ENCODE assay signal across 29 cellular contexts in the genomic region with DNA sequence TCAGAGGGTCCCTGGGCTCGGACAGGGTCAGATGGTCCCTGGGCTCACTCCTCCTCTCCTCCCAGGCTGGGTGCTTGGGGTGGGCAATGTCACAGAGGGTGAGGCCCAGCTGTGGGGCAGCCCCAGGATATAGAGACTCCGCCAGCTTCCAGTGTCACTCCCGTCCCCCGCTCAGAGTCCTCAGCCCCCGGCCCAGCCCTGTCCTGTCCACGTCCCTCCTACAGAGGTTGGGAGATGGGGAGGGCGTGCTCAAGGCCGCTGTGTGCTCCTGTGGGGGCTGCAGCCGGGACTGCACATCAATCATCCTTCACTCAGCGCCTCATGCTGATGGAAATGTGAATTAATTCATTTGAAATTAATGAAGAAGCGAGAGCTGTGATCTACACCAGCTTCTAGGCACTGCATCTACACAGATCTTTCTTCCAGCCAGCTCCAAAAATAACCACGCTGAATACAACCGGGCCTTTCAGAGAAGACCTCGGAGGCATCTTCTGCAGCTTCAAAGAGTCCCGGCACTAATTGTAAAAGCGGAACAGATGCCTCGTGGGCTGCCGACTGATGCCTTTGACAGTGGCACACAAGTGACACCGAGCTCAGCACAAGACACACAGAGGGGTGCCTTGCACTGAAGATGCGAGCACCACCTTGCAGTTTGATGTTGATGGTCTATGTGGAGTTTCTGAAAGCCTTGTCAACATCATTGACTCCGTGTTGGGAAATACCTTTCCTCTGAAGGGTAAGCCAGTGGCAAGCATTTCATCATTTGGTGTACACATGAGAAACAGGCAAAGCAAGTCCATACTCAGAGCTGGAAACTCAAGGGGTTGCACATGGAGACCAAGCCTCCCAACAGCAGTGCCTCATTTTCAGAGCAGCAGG. TPM values are rescaled to one million over a fixed set of nuclear protein-coding genes. Genes with fewer than 3 reads are reported as not detected.
A peak's percentile ranks its signal among the peaks of the same experiment; 100 is the strongest.
DNase-seq lines count a peak whose midpoint lies in the region; FAIRE-seq and TF ChIP-seq lines count a peak whose summit lies in the region.
"Had no signal": no experiment of that assay in that cellular context is flagged by ENCODE, and none has a peak within 500 bp of the region (broad histone marks: within the 10 kb centered on the region; RNA-seq: fewer than 3 reads in every experiment).

No MANE protein-coding gene starts in this region.

- H4K20me1 ChIP-seq in BLaER1 treated with 17β-estradiol and CSF1 and Interleukin-3, amounts not matched to agents 10 nM and 100 nM = peaks cover 0 to 9% (median 0%) of the 10 kb centered on the region in 11 experiments; a peak in 3 of 22 replicates
- no peaks in the 10 kb centered on the region for H4K20me1 ChIP-seq in H1 (replicated peaks in 1 of 2; ENCODE audit: control insufficient read depth in 1 of 2, insufficient read depth in 2 of 2, low read length in 2 of 2)

- H3K79me2 ChIP-seq in H1 (ENCODE audit: control insufficient read depth in 1 of 2, insufficient read depth in 2 of 2, low read length in 2 of 2) = no peaks in the 10 kb centered on the region

- no peaks in the 10 kb centered on the region for H3K9me3 ChIP-seq in BLaER1 treated with 17β-estradiol and CSF1 and Interleukin-3, amounts not matched to agents 10 nM and 100 nM (replicated peaks in 1 of 11)
- no peaks in the 10 kb centered on the region for H3K9me3 ChIP-seq in H1 (ENCODE audit: insufficient read depth in 2 of 2, low read depth in 1 of 2, low read length in 1 of 2)
- H3K9me3 ChIP-seq in liver (ENCODE audit: control insufficient read depth in 4 of 4, low read length in 3 of 4) = no peaks in the 10 kb centered on the region
- no peaks in the 10 kb centered on the region for H3K9me3 ChIP-seq in spleen
- no peaks in the 10 kb centered on the region for H3K9me3 ChIP-seq in small intestine (ENCODE audit: control insufficient read depth, low read depth)
- H3K9me3 ChIP-seq: SK-N-SH had no signal

- H2AFZ ChIP-seq in H1 (ENCODE audit: low read length) = no peak overlapping the region

- H2BK20ac ChIP-seq in H1 (ENCODE audit: low read length) = no peak overlapping the region

- DNase-seq in H1 (ENCODE audit: low read depth in 1 of 2, low spot score in 2 of 2) (no peak), spleen (peak; percentile 53), NCI-H345 treated with DMSO at 0.1 percent for 48 hours (lab: John Stamatoyannopoulos, UW; ENCODE audit: unreplicated experiment) (no peak), small intestine (no peak)
- DNase-seq in activated CD4-positive, alpha-beta memory T cell treated with anti-CD3 and anti-CD28 coated beads for 36 hours = no peak
- DNase-seq in activated CD4-positive, alpha-beta T cell treated with anti-CD3 and anti-CD28 coated beads, Interleukin-2, amount 50 U/mL, for 1 hour = no peak
- DNase-seq: CD8-positive, alpha-beta T cell; DMS79 treated with DMSO at 0.1 percent for 48 hours; GF-D8; H7; Kasumi-1; NCI-H1092 treated with DMSO at 0.1 percent for 48 hours; NCI-H1436 treated with DMSO at 0.1 percent for 48 hours; NCI-H187 treated with DMSO at 0.1 percent for 48 hours; NCI-H446; NCI-H524 treated with DMSO at 0.1 percent for 48 hours; NCI-H774; SK-N-SH had no signal

- H3K18ac ChIP-seq in H1 (ENCODE audit: extremely low read depth, low read length) = no peak overlapping the region

- H3K4me1 Mint-ChIP-seq in activated CD4-positive, alpha-beta memory T cell treated with anti-CD3 and anti-CD28 coated beads for 36 hours (ENCODE audit: low read depth) = peaks cover 2% of the 10 kb centered on the region

- H3K27ac ChIP-seq in BLaER1 treated with 17β-estradiol and CSF1 and Interleukin-3, amounts not matched to agents 10 nM and 100 nM = no peak overlapping the region
- H3K27ac ChIP-seq in H1 (ENCODE audit: low read depth, low read length) (no peak overlapping the region), liver (ENCODE audit: low read depth in 1 of 2, low read length in 2 of 2) (no peak overlapping the region), spleen (no peak overlapping the region), small intestine (ENCODE audit: low read depth in 1 of 2, low read length in 1 of 2) (no peak overlapping the region)
- H3K27ac ChIP-seq: C4-2B had no signal

- no peak overlapping the region for H3K27ac Mint-ChIP-seq in activated CD4-positive, alpha-beta memory T cell treated with anti-CD3 and anti-CD28 coated beads for 36 hours
- H3K27ac Mint-ChIP-seq: CD8-positive, alpha-beta T cell had no signal

- H2BK5ac ChIP-seq in H1 (ENCODE audit: low read depth, low read length) = peak overlapping the region; percentile 39; the same call in 1 of the 2 replicates

- H3K23me2 ChIP-seq in H1 (ENCODE audit: low read depth, low read length) = no peaks in the 10 kb centered on the region

- no peak for TF ChIP-seq POLR2A in H1 (IDR thresholded peaks at IDR 0.05; ENCODE audit: control extremely low read depth in 1 of 2, low read depth in 2 of 2, low read length in 2 of 2)
- no peak for TF ChIP-seq POLR2A in spleen (IDR thresholded peaks at IDR 0.05)

- H3K36me3 Mint-ChIP-seq in activated CD4-positive, alpha-beta memory T cell treated with anti-CD3 and anti-CD28 coated beads for 36 hours = no peaks in the 10 kb centered on the region
- H3K36me3 Mint-ChIP-seq: CD8-positive, alpha-beta T cell had no signal

- TF ChIP-seq RAD21 in H1 (IDR thresholded peaks at IDR 0.05 in 1 of 2, conservative IDR thresholded peaks at IDR 0.05 in 1 of 2; ENCODE audit: low read depth in 2 of 2, low read length in 2 of 2) (no peak), liver (IDR thresholded peaks at IDR 0.05) (peak in 1 of 2 donors; percentile 6)

- FAIRE-seq in H1 (lab: Jason Lieb, UNC) = no peak
- no peak for FAIRE-seq in small intestine (lab: Jason Lieb, UNC)
- FAIRE-seq: A204.1, GM12892, GM19239, K562, RCC 7860 had no signal

- no peak overlapping the region for H2BK12ac ChIP-seq in H1 (ENCODE audit: low read depth, low read length)

- H3K27me3 ChIP-seq in BLaER1 treated with 17β-estradiol and CSF1 and Interleukin-3, amounts not matched to agents 10 nM and 100 nM = peaks cover 0 to 49% (median 0%) of the 10 kb centered on the region in 11 experiments; a peak in 5 of 22 replicates
- H3K27me3 ChIP-seq in H1 (replicated peaks in 1 of 4; ENCODE audit: control insufficient read depth in 3 of 4, extremely low read depth in 1 of 4, insufficient read depth in 3 of 4, low read length in 3 of 4) (no peaks in the 10 kb centered on the region), liver (ENCODE audit: control insufficient read depth in 4 of 4, insufficient read depth in 4 of 4, low read length in 3 of 4) (no peaks in the 10 kb centered on the region), spleen (replicated peaks in 1 of 7) (peaks cover 0 to 51% (median 3%) of the 10 kb centered on the region in 7 donors), small intestine (ENCODE audit: control insufficient read depth in 2 of 2, insufficient read depth in 2 of 2, low read length in 2 of 2) (no peaks in the 10 kb centered on the region)

- H3K4me1 ChIP-seq in BLaER1 treated with 17β-estradiol and CSF1 and Interleukin-3, amounts not matched to agents 10 nM and 100 nM = peaks cover 25 to 55% (median 53%) of the 10 kb centered on the region in 10 experiments
- H3K4me1 ChIP-seq in H1 (replicated peaks in 1 of 4; ENCODE audit: control insufficient read depth in 3 of 4, insufficient read depth in 4 of 4, low read length in 3 of 4) = peaks cover 0 to 2% (median 0%) of the 10 kb centered on the region in 4 experiments; a peak in 1 of 7 replicates
- peaks cover 0 to 24% (median 12%) of the 10 kb centered on the region in 4 donors for H3K4me1 ChIP-seq in liver (ENCODE audit: control insufficient read depth in 4 of 4, insufficient read depth in 4 of 4, low read length in 3 of 4)
- H3K4me1 ChIP-seq in spleen = no peaks in the 10 kb centered on the region
- H3K4me1 ChIP-seq in small intestine (ENCODE audit: control insufficient read depth in 2 of 2, insufficient read depth in 1 of 2, low read depth in 1 of 2, low read length in 1 of 2) = no peaks in the 10 kb centered on the region

- H3K27me3 Mint-ChIP-seq in activated CD4-positive, alpha-beta memory T cell treated with anti-CD3 and anti-CD28 coated beads for 36 hours = peaks cover 33% of the 10 kb centered on the region

- H3K9ac ChIP-seq in BLaER1 treated with 17β-estradiol and CSF1 and Interleukin-3, amounts not matched to agents 10 nM and 100 nM = no peak overlapping the region
- H3K9ac ChIP-seq in H1 (replicated peaks in 1 of 4; ENCODE audit: extremely low read depth in 1 of 4, low read depth in 3 of 4, low read length in 3 of 4) (no peak overlapping the region), liver (ENCODE audit: low read depth in 1 of 2, low read length in 2 of 2) (no peak overlapping the region)
- H3K9ac ChIP-seq: SK-N-SH had no signal

- H3K4me2 ChIP-seq in BLaER1 treated with 17β-estradiol and CSF1 and Interleukin-3, amounts not matched to agents 10 nM and 100 nM = peak overlapping the region in 9 of 11 experiments; percentile 64 to 84 (median 75); a peak in 16 of 22 replicates
- H3K4me2 ChIP-seq in H1 (ENCODE audit: insufficient read depth in 1 of 2, low read depth in 2 of 2, low read length in 2 of 2) = no peak overlapping the region
- H3K4me2 ChIP-seq: SK-N-SH had no signal

- no peak overlapping the region for H4K91ac ChIP-seq in H1 (replicated peaks; ENCODE audit: insufficient read length, low read length)

- no peak overlapping the region for H2BK120ac ChIP-seq in H1 (replicated peaks; ENCODE audit: low read depth, low read length)

- H2BK15ac ChIP-seq in H1 (ENCODE audit: low read length) = 0 out of 2 replicates have a peak overlapping the region, but pooled peaks have one; percentile 46

- H3K4me3 Mint-ChIP-seq in activated CD4-positive, alpha-beta memory T cell treated with anti-CD3 and anti-CD28 coated beads for 36 hours = no peak overlapping the region
- H3K4me3 Mint-ChIP-seq: CD8-positive, alpha-beta T cell had no signal

- no peak for TF ChIP-seq EP300 in H1 (IDR thresholded peaks at IDR 0.05; ENCODE audit: borderline replicate concordance in 1 of 2, low read depth in 2 of 2, low read length in 2 of 2)

- H3K9me3 Mint-ChIP-seq in activated CD4-positive, alpha-beta memory T cell treated with anti-CD3 and anti-CD28 coated beads for 36 hours = no peaks in the 10 kb centered on the region
- H3K9me3 Mint-ChIP-seq: CD8-positive, alpha-beta T cell had no signal

- 93% methylated on average over 18 of the region's 21 CpGs; no CpG with 5 or more reads in 1 of the 2 experiments for WGBS in H1 (ENCODE audit: extremely low coverage in 1 of 2, insufficient coverage in 1 of 2, insufficient read length in 1 of 2, insufficient replicate concordance in 2 of 2, low coverage in 1 of 2, low lambda C conversion rate in 2 of 2, missing lambda C conversion rate in 1 of 2), 2 experiments
- WGBS in liver = 86% methylated on average over 21 of the region's 21 CpGs
- WGBS in spleen, 5 donors = 62 to 74% (median 70%) methylated on average over 20 to 21 of the region's 21 CpGs
- 80 to 89% (median 82%) methylated on average over 21 of the region's 21 CpGs for WGBS in small intestine, 3 donors

- POLR2A ChIA-PET in H1 (lab: Charles Lee; ENCODE audit: partially characterized antibody) = no interaction called here
- POLR2A ChIA-PET in activated CD4-positive, alpha-beta memory T cell treated with anti-CD3 and anti-CD28 coated beads for 36 hours (lab: Charles Lee) = no interaction called here

- CTCF ChIA-PET in H1 (lab: Charles Lee; ENCODE audit: partially characterized antibody) = interaction anchor here (1.1 to 1.2 kb wide), 5 partner anchors 17 to 102 kb away, joined by 3 to 4 read pairs (median 3); no protein-coding TSS in a partner anchor
- CTCF ChIA-PET in activated CD4-positive, alpha-beta memory T cell treated with anti-CD3 and anti-CD28 coated beads for 36 hours (lab: Charles Lee) = no interaction called here

- no peak overlapping the region for H3K4ac ChIP-seq in H1 (replicated peaks; ENCODE audit: insufficient read length, low read depth, low read length)

- H3K79me1 ChIP-seq in H1 (ENCODE audit: low read depth, low read length) = 0 out of 2 replicates have a peak, but pooled peaks cover 2% of the 10 kb centered on the region

- no peak overlapping the region for H3K56ac ChIP-seq in H1 (replicated peaks; ENCODE audit: insufficient read length, low read depth, low read length)

- intact Hi-C loops in spleen (cut with DNase I; ENCODE audit: low total_unique reads) = no loop called here
- intact Hi-C loops in activated CD4-positive, alpha-beta memory T cell treated with anti-CD3 and anti-CD28 coated beads for 36 hours (cut with micrococcal nuclease) = no loop called here

- no peak for TF ChIP-seq CTCF in H1 (IDR thresholded peaks at IDR 0.05; ENCODE audit: control extremely low read depth in 1 of 3, insufficient read depth in 1 of 3, low read depth in 1 of 3, low read length in 3 of 3)
- no peak for TF ChIP-seq CTCF in liver (IDR thresholded peaks at IDR 0.05; ENCODE audit: low read depth, low read length, missing input control)
- TF ChIP-seq CTCF in spleen (IDR thresholded peaks at IDR 0.05 in 8 of 11, conservative IDR thresholded peaks at IDR 0.05 in 3 of 11) = no peak

- H4K5ac ChIP-seq in H1 (ENCODE audit: insufficient read length, low read depth, low read length) = no peak overlapping the region

- H3K36me3 ChIP-seq in BLaER1 treated with 17β-estradiol and CSF1 and Interleukin-3, amounts not matched to agents 10 nM and 100 nM = no peaks in the 10 kb centered on the region
- H3K36me3 ChIP-seq in H1 (ENCODE audit: control insufficient read depth in 2 of 4, insufficient read depth in 4 of 4, low read length in 3 of 4) = no peaks in the 10 kb centered on the region
- no peaks in the 10 kb centered on the region for H3K36me3 ChIP-seq in liver (ENCODE audit: control insufficient read depth in 4 of 4, insufficient read depth in 3 of 4, low read depth in 1 of 4, low read length in 3 of 4)
- no peaks in the 10 kb centered on the region for H3K36me3 ChIP-seq in spleen
- H3K36me3 ChIP-seq in small intestine (ENCODE audit: control insufficient read depth in 2 of 2, insufficient read depth in 2 of 2, low read length in 2 of 2) = no peaks in the 10 kb centered on the region

- H4K8ac ChIP-seq in H1 (ENCODE audit: extremely low read depth, insufficient read depth, low read length) = peak overlapping the region; percentile 30; the same call in 1 of the 2 replicates

- H3K14ac ChIP-seq in H1 (ENCODE audit: insufficient read length) = no peak overlapping the region

- H2AK5ac ChIP-seq in H1 (ENCODE audit: low read depth, low read length) = 0 out of 2 replicates have a peak overlapping the region, but pooled peaks have one; percentile 39

- no peak overlapping the region for H3K23ac ChIP-seq in H1 (ENCODE audit: insufficient read length)

- no peak overlapping the region for H3K4me3 ChIP-seq in BLaER1 treated with 17β-estradiol and CSF1 and Interleukin-3, amounts not matched to agents 10 nM and 100 nM
- no peak overlapping the region for H3K4me3 ChIP-seq in H1 (ENCODE audit: extremely low read depth in 1 of 4, insufficient read depth in 2 of 4, low read depth in 3 of 4, low read length in 4 of 4)
- H3K4me3 ChIP-seq in liver (ENCODE audit: low read depth in 1 of 3, low read length in 3 of 3) = no peak overlapping the region
- H3K4me3 ChIP-seq in spleen = no peak overlapping the region
- no peak overlapping the region for H3K4me3 ChIP-seq in small intestine (ENCODE audit: low read depth in 1 of 2, low read length in 2 of 2)
- H3K4me3 ChIP-seq: K562 had no signal

RNA-seq across cellular contexts. Expression of a gene that starts 39.3 kb away (rescaled TPM):
- 3.1 and 3.9 TPM in 2 replicates for total RNA-seq in H1 (2021; fragmentation: NEBNext Ultra II Directional; extraction: Animal tissue kit (Norgen Biotek cat#: 25700))
- polyA plus RNA-seq in H1 (2011; rRNA removed) (2.9 and 4.8 TPM in 2 replicates), liver (1 to 10 TPM in 1 of 2 donors, under 1 TPM in 1; 0.25 to 1.3 TPM), spleen (under 1 TPM in 2 of 3 donors, not detected in 1; 0.04 to 0.09 TPM), small intestine (under 1 TPM in 2 of 3 donors, not detected in 1; 0.48 to 0.54 TPM)
- 3.4 TPM for polyA plus RNA-seq in H1 (2011; cell fraction: cytosol; rRNA removed)
- polyA plus RNA-seq in H1 (2011; cell fraction: nucleus; rRNA removed) = 5.3 TPM
- polyA plus RNA-seq in H1 (2012, experiment 1 of 2) = 2.8 to 3.8 TPM (median 3.2 TPM) in 4 replicates
- polyA plus RNA-seq in H1 (2012, experiment 2 of 2) = 3.5 TPM
- polyA plus RNA-seq in H1 (2013, experiment 1 of 2) = 1.6 TPM
- polyA plus RNA-seq in H1 (2013, experiment 2 of 2) = 1.6 TPM
- polyA minus RNA-seq in H1 (2011; rRNA and poly(A)+ RNA removed) = 1.1 and 1.6 TPM in 2 replicates
- 4.1 TPM for polyA minus RNA-seq in H1 (2011; cell fraction: cytosol; rRNA and poly(A)+ RNA removed)
- 2.1 TPM for polyA minus RNA-seq in H1 (2011; cell fraction: nucleus; rRNA and poly(A)+ RNA removed)
- total RNA-seq in liver (1 to 10 TPM in 1 of 2 donors, under 1 TPM in 1; 0.42 to 2.8 TPM), spleen (not detected)
- not detected for total RNA-seq in activated CD4-positive, alpha-beta memory T cell treated with anti-CD3 and anti-CD28 coated beads for 36 hours
- total RNA-seq: CD8-positive, alpha-beta T cell; HT1080; K562; M059J had no signal
- polyA plus RNA-seq: AG04450, K562, SK-N-SH had no signal

Comparison
In these comparisons a context has a peak if more than half of its experiments do, and no peak if none do; other contexts are left out.
1. H3K4me2 ChIP-seq: peak in BLaER1 treated with 17β-estradiol and CSF1 and Interleukin-3, amounts not matched to agents 10 nM and 100 nM (9 of 11); none in H1 (0 of 2).